29 cellular contexts compared by ENCODE assay signal in the genomic region with DNA sequence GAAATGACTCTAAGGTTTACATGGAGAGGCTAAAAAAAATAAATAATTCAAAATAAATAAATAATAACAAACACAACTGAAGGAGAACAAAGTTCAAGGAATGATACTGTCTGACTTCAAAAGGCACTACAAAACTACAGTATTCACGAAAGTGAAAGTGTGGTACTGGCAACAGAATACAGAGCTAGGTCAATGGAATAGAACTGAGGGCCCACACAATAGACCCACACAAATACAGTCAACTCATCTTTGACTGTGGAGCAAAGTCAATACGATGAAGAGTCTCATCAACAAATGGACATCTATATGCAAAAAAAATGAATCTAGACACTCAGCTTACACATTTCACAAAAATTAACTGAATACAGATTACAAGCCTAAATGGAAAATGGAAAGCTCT.
DNase-seq lines count a peak whose midpoint lies in the region; ATAC-seq, FAIRE-seq and TF ChIP-seq lines count a peak whose summit lies in the region.
"Had no signal": no experiment of that assay in that cellular context is flagged by ENCODE, and none has a peak within 500 bp of the region (broad histone marks: within the 10 kb centered on the region; RNA-seq: fewer than 3 reads in every experiment).

No MANE protein-coding gene starts in this region.

- H3K27me3 Mint-ChIP-seq in CD4-positive, alpha-beta T cell, result no peaks in the 10 kb centered on the region
- no peaks in the 10 kb centered on the region for H3K27me3 Mint-ChIP-seq in osteocyte (ENCODE audit: unreplicated experiment)
- H3K27me3 Mint-ChIP-seq in naive thymus-derived CD8-positive, alpha-beta T cell, result no peaks in the 10 kb centered on the region

- RAD21 ChIA-PET in GM12878 (lab: Charles Lee; ENCODE audit: unreplicated experiment), result interaction anchor here (0.9 to 1.7 kb wide), 2 partner anchors 18 to 35 kb away, joined by 3 to 7 read pairs; no protein-coding TSS in a partner anchor

- no peak for TF ChIP-seq RAD21 in GM12878 (IDR thresholded peaks at IDR 0.05; ENCODE audit: insufficient read depth, low read depth, low read length)

- H3K36me3 Mint-ChIP-seq in CD4-positive, alpha-beta T cell (ENCODE audit: low read depth), result peaks cover 43% of the 10 kb centered on the region
- peaks cover 5% of the 10 kb centered on the region for H3K36me3 Mint-ChIP-seq in osteocyte (ENCODE audit: unreplicated experiment)
- H3K36me3 Mint-ChIP-seq in naive thymus-derived CD8-positive, alpha-beta T cell, result peaks cover 9 to 27% (median 23%) of the 10 kb centered on the region in 3 donors

- no peaks in the 10 kb centered on the region for H3K36me3 ChIP-seq in GM12878 (ENCODE audit: control insufficient read depth in 2 of 2, insufficient read depth in 2 of 2, low read length in 1 of 2)
- H3K36me3 ChIP-seq: breast epithelium, colonic mucosa, heart right ventricle, left lung, pancreas had no signal

- FAIRE-seq in GM12878 (lab: Jason Lieb, UNC), result peak; percentile 7

- TF ChIP-seq POLR2A in GM12878 (IDR thresholded peaks at IDR 0.05; ENCODE audit: low read depth, low read length), result no peak

- peaks cover 3% of the 10 kb centered on the region for H3K9me3 Mint-ChIP-seq in CD4-positive, alpha-beta T cell
- H3K9me3 Mint-ChIP-seq in osteocyte (ENCODE audit: unreplicated experiment), result peaks cover 11% of the 10 kb centered on the region
- H3K9me3 Mint-ChIP-seq in naive thymus-derived CD8-positive, alpha-beta T cell, result peaks cover 0 to 14% (median 4%) of the 10 kb centered on the region in 9 donors
- H3K9me3 Mint-ChIP-seq: stimulated activated effector memory CD8-positive, alpha-beta T cell treated with anti-CD3 and anti-CD28 coated beads, Interleukin-12 subunit alpha, Interleukin-12 subunit beta, amount 100 ng/mL, for 72 hours had no signal

- BruUV-seq in GM12878 (replicated peaks; lab: Mats Ljungman, UMichigan), result no TSS peak

- SMC1A ChIA-PET in GM12878 (lab: Charles Lee; ENCODE audit: uncharacterized antibody, unreplicated experiment), result interaction anchor here (0.7 to 1.4 kb wide), 9 partner anchors 11 to 75 kb away, joined by 3 to 6 read pairs (median 4); partner anchors contain the start of gene FBXW11

- in situ Hi-C loops in GM12878 (cut with MboI), result no loop called here

- H3K4me1 Mint-ChIP-seq in CD4-positive, alpha-beta T cell (ENCODE audit: low read depth), result peaks cover 64% of the 10 kb centered on the region
- no peaks in the 10 kb centered on the region for H3K4me1 Mint-ChIP-seq in osteocyte (ENCODE audit: unreplicated experiment)
- peaks cover 28 to 62% (median 50%) of the 10 kb centered on the region in 4 donors for H3K4me1 Mint-ChIP-seq in naive thymus-derived CD8-positive, alpha-beta T cell
- H3K4me1 Mint-ChIP-seq: nephron had no signal

- POLR2A ChIA-PET in CD4-positive, alpha-beta T cell (lab: Charles Lee), result no interaction called here
- POLR2A ChIA-PET in GM12878 (lab: Charles Lee), result interaction anchor here (0.6 to 1.6 kb wide), 3 partner anchors 9 to 74 kb away, joined by 3 to 4 read pairs (median 4); no protein-coding TSS in a partner anchor
- POLR2A ChIA-PET in naive thymus-derived CD8-positive, alpha-beta T cell (lab: Charles Lee), result no interaction called here

- ATAC-seq in CD4-positive, alpha-beta T cell (ENCODE audit: poor library complexity), result no peak
- peak; percentile 55 for ATAC-seq in GM18868 (IDR thresholded peaks at IDR 0.05; ENCODE audit: unreplicated experiment)
- peak; percentile 45 for ATAC-seq in HG03342 (IDR thresholded peaks at IDR 0.05; ENCODE audit: unreplicated experiment)
- peak; percentile 88 for ATAC-seq in GM12878
- ATAC-seq in naive thymus-derived CD8-positive, alpha-beta T cell, result no peak
- no peak for ATAC-seq in GM19035 (IDR thresholded peaks at IDR 0.05; ENCODE audit: unreplicated experiment)
- ATAC-seq: heart right ventricle; left lung; pancreas; stimulated activated effector memory CD8-positive, alpha-beta T cell treated with anti-CD3 and anti-CD28 coated beads, Interleukin-12 subunit alpha, Interleukin-12 subunit beta, amount 100 ng/mL, for 72 hours had no signal

- H2AFZ ChIP-seq in GM12878 (ENCODE audit: control insufficient read depth, low read depth, low read length), result no peak overlapping the region
- H2AFZ ChIP-seq: GM23248 had no signal

- no peak overlapping the region for H3K9ac ChIP-seq in GM12878 (ENCODE audit: control insufficient read depth, insufficient read depth, low read length)
- H3K9ac ChIP-seq: BLaER1, GM23248 had no signal

- no peak overlapping the region for H3K4me3 ChIP-seq in GM12878
- H3K4me3 ChIP-seq: BLaER1, breast epithelium, colonic mucosa, GM23248, heart right ventricle, left lung, pancreas had no signal

- no peaks in the 10 kb centered on the region for H3K27me3 ChIP-seq in CD4-positive, alpha-beta T cell (ENCODE audit: control insufficient read depth, insufficient read depth, low read length)
- H3K27me3 ChIP-seq in GM12878 (replicated peaks in 1 of 2; ENCODE audit: control insufficient read depth in 2 of 2, insufficient read depth in 2 of 2, low read length in 1 of 2), result no peaks in the 10 kb centered on the region
- H3K27me3 ChIP-seq: BLaER1, breast epithelium, colonic mucosa, heart right ventricle, left lung, pancreas had no signal

- peak overlapping the region; percentile 16 for H3K4me3 Mint-ChIP-seq in CD4-positive, alpha-beta T cell
- H3K4me3 Mint-ChIP-seq in osteocyte (ENCODE audit: unreplicated experiment), result no peak overlapping the region
- peak overlapping the region in 2 of 10 donors; percentile 11 to 15 for H3K4me3 Mint-ChIP-seq in naive thymus-derived CD8-positive, alpha-beta T cell
- H3K4me3 Mint-ChIP-seq: nephron; stimulated activated effector memory CD8-positive, alpha-beta T cell treated with anti-CD3 and anti-CD28 coated beads, Interleukin-12 subunit alpha, Interleukin-12 subunit beta, amount 100 ng/mL, for 72 hours had no signal

- WGBS in GM12878 (ENCODE audit: insufficient coverage, insufficient replicate concordance, low lambda C conversion rate, missing lambda C conversion rate), result 20% methylated on average over 2 of the region's 2 CpGs

- peaks cover 66% of the 10 kb centered on the region for H3K79me2 ChIP-seq in GM12878 (ENCODE audit: control insufficient read depth, insufficient read depth, low read length)

- no peak for DNase-seq in CD4-positive, alpha-beta T cell
- DNase-seq in GM12878 (ENCODE audit: low read depth, low spot score) (no peak), osteocyte (ENCODE audit: extremely low spot score, unreplicated experiment) (no peak), HuH-7 (ENCODE audit: low spot score) (no peak)
- no peak for DNase-seq in naive thymus-derived CD8-positive, alpha-beta T cell
- DNase-seq: activated CD4-positive, alpha-beta T cell treated with anti-CD3 and anti-CD28 coated beads, Interleukin-2, amount 50 U/mL, for 4 hours; activated effector memory CD4-positive, alpha-beta T cell treated with anti-CD3 and anti-CD28 coated beads, Interleukin-2, amount 50 U/mL, for 16 hours; amniotic stem cell; colonic mucosa; COR-L47; DMS79 treated with DMSO at 0.1 percent for 48 hours; effector memory CD4-positive, alpha-beta T cell; foreskin fibroblast; GM23248; heart right ventricle; left lung; NCI-H1092 treated with DMSO at 0.1 percent for 48 hours; NCI-H2029 treated with DMSO at 0.1 percent for 48 hours; NCI-H226; pancreas; stimulated activated CD4-positive, alpha-beta T cell treated with anti-CD3 and anti-CD28 coated beads, Interleukin-2, amount 100 ng/mL, for 48 hours; T1000 had no signal

- no peak overlapping the region for H3K27ac ChIP-seq in CD4-positive, alpha-beta T cell (ENCODE audit: low read depth, low read length)
- H3K27ac ChIP-seq in GM12878 (ENCODE audit: control insufficient read depth, insufficient read depth), result no peak overlapping the region
- H3K27ac ChIP-seq: BLaER1, breast epithelium, colonic mucosa, GM23248, heart right ventricle, left lung, pancreas had no signal

- intact Hi-C loops in CD4-positive, alpha-beta T cell (cut with DNase I, micrococcal nuclease), result no loop called here
- intact Hi-C loops in GM12878 (cut with micrococcal nuclease; ENCODE audit: unreplicated experiment), result no loop called here

- H3K27ac Mint-ChIP-seq in CD4-positive, alpha-beta T cell, result no peak overlapping the region
- H3K27ac Mint-ChIP-seq in osteocyte (ENCODE audit: unreplicated experiment), result no peak overlapping the region
- H3K27ac Mint-ChIP-seq in naive thymus-derived CD8-positive, alpha-beta T cell, result peak overlapping the region in 1 of 10 donors; percentile 31
- H3K27ac Mint-ChIP-seq: nephron; stimulated activated effector memory CD8-positive, alpha-beta T cell treated with anti-CD3 and anti-CD28 coated beads, Interleukin-12 subunit alpha, Interleukin-12 subunit beta, amount 100 ng/mL, for 72 hours had no signal

- H4K20me1 ChIP-seq in GM12878 (ENCODE audit: control insufficient read depth, insufficient read depth), result no peaks in the 10 kb centered on the region

- H3K4me1 ChIP-seq in GM12878 (ENCODE audit: control insufficient read depth, insufficient read depth, low read length), result peaks cover 11% of the 10 kb centered on the region; the same call in 1 of the 2 replicates
- H3K4me1 ChIP-seq: BLaER1, breast epithelium, colonic mucosa, pancreas had no signal

- peaks cover 9% of the 10 kb centered on the region for H3K9me3 ChIP-seq in CD4-positive, alpha-beta T cell (ENCODE audit: control insufficient read depth, low read length)
- H3K9me3 ChIP-seq in GM12878 (replicated peaks; ENCODE audit: control insufficient read depth, insufficient read depth, low read length), result peaks cover 2% of the 10 kb centered on the region; the same call in 2 of the 3 replicates
- H3K9me3 ChIP-seq: colonic mucosa, pancreas had no signal

- no peak for TF ChIP-seq CTCF in CD4-positive, alpha-beta T cell (IDR thresholded peaks at IDR 0.05)
- TF ChIP-seq CTCF in GM12878 (IDR thresholded peaks at IDR 0.05 in 2 of 3, conservative IDR thresholded peaks at IDR 0.05 in 1 of 3; ENCODE audit: control insufficient read depth in 2 of 3, extremely low read depth in 1 of 3, insufficient read depth in 1 of 3, low read depth in 3 of 3, low read length in 3 of 3) (no peak), osteocyte (IDR thresholded peaks at IDR 0.05) (no peak)

- H3K4me2 ChIP-seq in GM12878 (ENCODE audit: control insufficient read depth, insufficient read depth), result no peak overlapping the region
- H3K4me2 ChIP-seq: BLaER1 had no signal

- CTCF ChIA-PET in CD4-positive, alpha-beta T cell (lab: Charles Lee), result no interaction called here
- CTCF ChIA-PET in GM12878 (lab: Yijun Ruan, JAX), result interaction anchor here (0.6 to 1.2 kb wide), 6 partner anchors 9 to 84 kb away, joined by 3 to 4 read pairs (median 3); no protein-coding TSS in a partner anchor

- no peak for TF ChIP-seq EP300 in GM12878 (IDR thresholded peaks at IDR 0.05; ENCODE audit: borderline replicate concordance in 1 of 2, control insufficient read depth in 1 of 2, low read depth in 2 of 2, low read length in 2 of 2)

Comparison
In these comparisons a context has a peak if more than half of its experiments do, and no peak if none do; other contexts are left out.
1. ATAC-seq: peak in GM18868 (single experiment), HG03342 (single experiment) and GM12878 (single experiment); none in CD4-positive, alpha-beta T cell (single experiment), naive thymus-derived CD8-positive, alpha-beta T cell (0 of 2) and GM19035 (single experiment).